ENCODE assay signal across 8 cellular contexts in genomic region chr2:159797468-159798375, GRCh38. TPM values are rescaled to one million over a fixed set of nuclear protein-coding genes. Genes with fewer than 3 reads are reported as not detected.
DNase-seq lines count a peak whose midpoint lies in the region; ATAC-seq and TF ChIP-seq lines count a peak whose summit lies in the region.

TSS of gene CD302 (minus strand) at chr2:159798208. CDS start at chr2:159798198, 10 bp downstream.

- H3K4me1 Mint-ChIP-seq in activated CD4-positive, alpha-beta memory T cell treated with anti-CD3 and anti-CD28 coated beads for 36 hours (ENCODE audit: low read depth), result peaks cover 11% of the 10 kb centered on the region
- peaks cover 27% of the 10 kb centered on the region for H3K4me1 Mint-ChIP-seq in endodermal cell

- no peak within 1 kb of the TSS for H3K27ac ChIP-seq in endodermal cell (ENCODE audit: low read depth, low read length)

- H3K36me3 ChIP-seq in endodermal cell (ENCODE audit: control insufficient read depth, insufficient read depth, low read length), result no peaks in the 10 kb centered on the region

- intact Hi-C loops in activated CD4-positive, alpha-beta memory T cell treated with anti-CD3 and anti-CD28 coated beads for 36 hours (cut with micrococcal nuclease), result loop anchor here (5.0 kb wide), 1 partner anchor 105 kb away; the partner anchor contains the start of gene LY75

- no peaks in the 10 kb centered on the region for H3K4me1 ChIP-seq in endodermal cell (ENCODE audit: control insufficient read depth, insufficient read depth, low read length)

- H3K27me3 ChIP-seq in endodermal cell (ENCODE audit: control insufficient read depth, insufficient read depth, low read length, poor library complexity, severe bottlenecking), result peaks cover 43% of the 10 kb centered on the region

- H3K4me3 Mint-ChIP-seq in activated CD4-positive, alpha-beta memory T cell treated with anti-CD3 and anti-CD28 coated beads for 36 hours, result peak within 1 kb of the TSS; percentile 62
- peak within 1 kb of the TSS; percentile 72 for H3K4me3 Mint-ChIP-seq in endodermal cell

- peak; percentile 51 for ATAC-seq in GM21526 (IDR thresholded peaks at IDR 0.05; ENCODE audit: low FRiP score, unreplicated experiment)

- H3K9ac ChIP-seq in endodermal cell (ENCODE audit: extremely low read depth, low read length, poor library complexity, severe bottlenecking), result peak within 1 kb of the TSS; percentile 47

- H3K27me3 Mint-ChIP-seq in activated CD4-positive, alpha-beta memory T cell treated with anti-CD3 and anti-CD28 coated beads for 36 hours, result peaks cover 30% of the 10 kb centered on the region
- peaks cover 59% of the 10 kb centered on the region for H3K27me3 Mint-ChIP-seq in endodermal cell (ENCODE audit: insufficient read depth)

- H3K9me3 ChIP-seq in endodermal cell (ENCODE audit: control insufficient read depth, low read length), result no peaks in the 10 kb centered on the region

- TF ChIP-seq CTCF in endodermal cell (conservative IDR thresholded peaks at IDR 0.05), result no peak

- 6 to 17% methylated on average over 31 to 83 of the region's 83 CpGs for WGBS in endodermal cell (ENCODE audit: insufficient coverage in 1 of 2, insufficient read length in 1 of 2), 2 experiments

- H3K4me3 ChIP-seq in endodermal cell (ENCODE audit: low read length), result peak within 1 kb of the TSS; percentile 80

- peak; percentile 54 for DNase-seq in EH (ENCODE audit: low read depth)
- peak; percentile 41 for DNase-seq in LHCN-M2 (ENCODE audit: low read depth)
- DNase-seq in activated CD4-positive, alpha-beta memory T cell treated with anti-CD3 and anti-CD28 coated beads for 36 hours, result peak; percentile 52
- peak; percentile 83 for DNase-seq in endodermal cell
- peak; percentile 94 for DNase-seq in mesenteric fat pad (ENCODE audit: low spot score)
- peak; percentile 44 for DNase-seq in stimulated activated CD8-positive, alpha-beta memory T cell treated with anti-CD3 and anti-CD28 coated beads, Interleukin-4, amount 100 ng/mL, for 24 hours (ENCODE audit: low read depth)
- DNase-seq in RKO (ENCODE audit: low spot score), result no peak

- CTCF ChIA-PET in activated CD4-positive, alpha-beta memory T cell treated with anti-CD3 and anti-CD28 coated beads for 36 hours (lab: Charles Lee), result interaction anchor here (1.5 kb wide), 1 partner anchor 12 kb away, joined by 3 read pairs; no protein-coding TSS in a partner anchor

- H3K27ac Mint-ChIP-seq in activated CD4-positive, alpha-beta memory T cell treated with anti-CD3 and anti-CD28 coated beads for 36 hours, result no peak within 1 kb of the TSS
- peak within 1 kb of the TSS; percentile 32 for H3K27ac Mint-ChIP-seq in endodermal cell

- POLR2A ChIA-PET in activated CD4-positive, alpha-beta memory T cell treated with anti-CD3 and anti-CD28 coated beads for 36 hours (lab: Charles Lee), result interaction anchor here (0.7 kb wide), 1 partner anchor 207 kb away, joined by 3 read pairs; no protein-coding TSS in a partner anchor

- no peaks in the 10 kb centered on the region for H3K9me3 Mint-ChIP-seq in activated CD4-positive, alpha-beta memory T cell treated with anti-CD3 and anti-CD28 coated beads for 36 hours
- H3K9me3 Mint-ChIP-seq in endodermal cell, result no peaks in the 10 kb centered on the region

- H3K36me3 Mint-ChIP-seq in activated CD4-positive, alpha-beta memory T cell treated with anti-CD3 and anti-CD28 coated beads for 36 hours, result peaks cover 9% of the 10 kb centered on the region
- no peaks in the 10 kb centered on the region for H3K36me3 Mint-ChIP-seq in endodermal cell (ENCODE audit: low read depth)

RNA-seq across cellular contexts. Expression of gene CD302, which starts in this region (rescaled TPM):
- total RNA-seq in LHCN-M2 (2014; rRNA removed) (6.3 and 9.0 TPM in 2 replicates), endodermal cell (1 to 10 TPM; 1.9 to 2.7 TPM), mesenteric fat pad (95.6 TPM)
- polyA plus RNA-seq in LHCN-M2 (2012), result 1.9 TPM
- total RNA-seq in activated CD4-positive, alpha-beta memory T cell treated with anti-CD3 and anti-CD28 coated beads for 36 hours, result under 1 TPM; 0.55 to 0.56 TPM
- polyA plus RNA-seq in endodermal cell (2013, experiment 1 of 2), result 1.5 TPM
- polyA plus RNA-seq in endodermal cell (2013, experiment 2 of 2), result 1.6 TPM

Comparison
In these comparisons a context has a peak if more than half of its experiments do, and no peak if none do; other contexts are left out.
1. Peak in DNase-seq in activated CD4-positive, alpha-beta memory T cell treated with anti-CD3 and anti-CD28 coated beads for 36 hours; RNA of the gene not detected or under 1 TPM.